ENCODE assay signal across 9 cellular contexts in genomic region chr2:108619916-108620620, GRCh38.
DNase-seq lines count a peak whose midpoint lies in the region; ATAC-seq lines count a peak whose summit lies in the region.
"Had no signal": no experiment of that assay in that cellular context is flagged by ENCODE, and none has a peak within 500 bp of the region (broad histone marks: within the 10 kb centered on the region; RNA-seq: fewer than 3 reads in every experiment).

No MANE protein-coding gene starts in this region.

- no peak overlapping the region for H3K4me3 ChIP-seq in skin epidermis

- DNase-seq in NCI-H146 (lab: John Stamatoyannopoulos, UW) (peak; percentile 27), NCI-H146 treated with DMSO at 0.1 percent for 48 hours (lab: John Stamatoyannopoulos, UW; ENCODE audit: unreplicated experiment) (no peak), NCI-H2171 (lab: John Stamatoyannopoulos, UW) (peak; percentile 16), NCI-H1436 (lab: John Stamatoyannopoulos, UW) (no peak), AG08395 (ENCODE audit: low spot score) (no peak), DMS153 treated with DMSO at 0.1 percent for 48 hours (lab: John Stamatoyannopoulos, UW; ENCODE audit: unreplicated experiment) (no peak)
- DNase-seq in effector memory CD8-positive, alpha-beta T cell, result no peak
- DNase-seq: T-helper 9 cell had no signal

- no peaks in the 10 kb centered on the region for H3K9me3 Mint-ChIP-seq in effector memory CD8-positive, alpha-beta T cell

- peaks cover 37 to 57% of the 10 kb centered on the region in 2 donors for H3K4me1 Mint-ChIP-seq in effector memory CD8-positive, alpha-beta T cell (ENCODE audit: low read depth in 2 of 2)

- peak overlapping the region; percentile 27 to 86 for H3K4me3 Mint-ChIP-seq in effector memory CD8-positive, alpha-beta T cell

- peak overlapping the region in 19 of 21 experiments; percentile 16 to 88 (median 62) for H3K27ac ChIP-seq in skin epidermis

- peak overlapping the region; percentile 90 to 93 for H3K27ac Mint-ChIP-seq in effector memory CD8-positive, alpha-beta T cell

- H3K36me3 Mint-ChIP-seq in effector memory CD8-positive, alpha-beta T cell (ENCODE audit: insufficient read depth), result peaks cover 9% of the 10 kb centered on the region

- H3K27me3 Mint-ChIP-seq in effector memory CD8-positive, alpha-beta T cell, result no peaks in the 10 kb centered on the region

- ATAC-seq in effector memory CD8-positive, alpha-beta T cell (replicated peaks), result no peak

Comparison
In these comparisons a context has a peak if more than half of its experiments do, and no peak if none do; other contexts are left out.
1. DNase-seq: peak in NCI-H146 (single experiment) and NCI-H2171 (single experiment); none in NCI-H146 treated with DMSO at 0.1 percent for 48 hours (single experiment), effector memory CD8-positive, alpha-beta T cell (0 of 3), NCI-H1436 (single experiment), AG08395 (single experiment) and DMS153 treated with DMSO at 0.1 percent for 48 hours (single experiment).